In the genomic region with DNA sequence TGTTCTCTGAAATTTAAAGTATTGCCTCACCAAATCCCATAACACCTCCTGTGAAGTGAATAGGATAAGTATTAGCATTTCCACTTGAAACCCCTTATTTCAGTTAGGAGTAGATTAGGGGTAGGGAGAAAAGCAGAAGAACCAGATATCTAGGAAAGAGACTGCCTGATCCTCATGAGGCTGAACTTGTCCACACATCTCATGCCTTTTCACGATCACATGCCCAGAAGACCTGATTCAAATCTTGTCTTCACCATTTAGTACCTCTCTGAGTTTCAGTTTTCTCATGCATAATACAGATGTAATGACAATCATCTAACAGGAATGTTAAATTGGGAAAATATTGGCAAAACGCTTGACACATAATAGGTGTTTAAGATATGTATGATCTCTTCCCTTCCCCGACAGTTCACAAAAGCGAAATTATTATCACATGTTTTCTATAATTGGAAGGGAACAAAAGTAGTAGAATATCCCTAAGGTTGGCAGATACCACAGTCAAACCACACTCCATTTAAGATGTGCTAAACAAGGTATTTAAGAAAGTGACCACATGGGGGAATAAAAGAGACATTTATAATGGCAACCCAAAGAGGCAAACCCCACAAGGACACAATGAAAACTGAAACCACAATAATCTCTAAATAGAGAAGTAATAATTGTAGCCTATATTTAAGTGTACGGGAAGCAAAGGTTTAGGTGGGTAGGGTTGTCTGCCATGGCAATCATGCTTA, we compare ENCODE assay signal across 8 cellular contexts. TPM values are rescaled to one million over a fixed set of nuclear protein-coding genes. Genes with fewer than 3 reads are reported as not detected.
A peak's percentile ranks its signal among the peaks of the same experiment; 100 is the strongest.
DNase-seq lines count a peak whose midpoint lies in the region; ATAC-seq and TF ChIP-seq lines count a peak whose summit lies in the region.
"Had no signal": no experiment of that assay in that cellular context is flagged by ENCODE, and none has a peak within 500 bp of the region (broad histone marks: within the 10 kb centered on the region; RNA-seq: fewer than 3 reads in every experiment).

No MANE protein-coding gene starts in this region.

- no peaks in the 10 kb centered on the region for H3K27me3 ChIP-seq in suprapubic skin

- no peak overlapping the region for H3K27ac Mint-ChIP-seq in memory B cell
- H3K27ac Mint-ChIP-seq in type B pancreatic cell: no peak overlapping the region

- H3K36me3 ChIP-seq in suprapubic skin: no peaks in the 10 kb centered on the region

- H3K27me3 Mint-ChIP-seq in memory B cell (peaks cover 2% of the 10 kb centered on the region), type B pancreatic cell (peaks cover 9% of the 10 kb centered on the region)

- TF ChIP-seq CTCF in NB4 (IDR thresholded peaks at IDR 0.05; ENCODE audit: low read depth, low read length) (no peak), suprapubic skin (IDR thresholded peaks at IDR 0.05) (no peak), type B pancreatic cell (conservative IDR thresholded peaks at IDR 0.05) (no peak)

- peak overlapping the region; percentile 16 for H3K4me3 Mint-ChIP-seq in memory B cell
- no peak overlapping the region for H3K4me3 Mint-ChIP-seq in type B pancreatic cell

- no peaks in the 10 kb centered on the region for H3K9me3 Mint-ChIP-seq in memory B cell
- H3K9me3 Mint-ChIP-seq in type B pancreatic cell: no peaks in the 10 kb centered on the region

- WGBS in suprapubic skin: 77% methylated on average over 5 of the region's 5 CpGs

- H3K36me3 Mint-ChIP-seq in memory B cell (no peaks in the 10 kb centered on the region), type B pancreatic cell (no peaks in the 10 kb centered on the region)

- TF ChIP-seq EP300 in suprapubic skin (IDR thresholded peaks at IDR 0.05): no peak

- no peaks in the 10 kb centered on the region for H3K4me1 ChIP-seq in suprapubic skin

- H3K4me3 ChIP-seq in NB4 (ENCODE audit: low read depth, low read length) (no peak overlapping the region), suprapubic skin (no peak overlapping the region)

- no peak overlapping the region for H3K27ac ChIP-seq in suprapubic skin

- no peaks in the 10 kb centered on the region for H3K9me3 ChIP-seq in suprapubic skin

- no peak for TF ChIP-seq POLR2A in NB4 (IDR thresholded peaks at IDR 0.05; ENCODE audit: extremely low read depth, insufficient read length)
- TF ChIP-seq POLR2A in suprapubic skin (IDR thresholded peaks at IDR 0.05): no peak

- DNase-seq in NB4 (ENCODE audit: low read depth) (peak; percentile 85), memory B cell (ENCODE audit: low spot score in 2 of 2) (no peak), suprapubic skin (ENCODE audit: low spot score in 2 of 2) (no peak), DMS153 treated with DMSO at 0.1 percent for 48 hours (lab: John Stamatoyannopoulos, UW; ENCODE audit: unreplicated experiment) (no peak), type B pancreatic cell (ENCODE audit: extremely low spot score, unreplicated experiment) (no peak)
- DNase-seq: stimulated activated CD4-positive, alpha-beta T cell treated with anti-CD3 and anti-CD28 coated beads, Interleukin-4, amount 100 ng/mL, for 4 hours had no signal

- H3K4me1 Mint-ChIP-seq in memory B cell: peaks cover 7% of the 10 kb centered on the region
- H3K4me1 Mint-ChIP-seq in type B pancreatic cell (ENCODE audit: unreplicated experiment): no peaks in the 10 kb centered on the region

- ATAC-seq in GM18907 (IDR thresholded peaks at IDR 0.05; ENCODE audit: unreplicated experiment): peak; percentile 72
- ATAC-seq in HG02642 (IDR thresholded peaks at IDR 0.05; ENCODE audit: poor library complexity, unreplicated experiment): peak; percentile 55
- ATAC-seq in memory B cell (ENCODE audit: low read depth): peak; percentile 69

RNA-seq across cellular contexts. Expression of gene GFI1, which starts 25.2 kb away (rescaled TPM):
- total RNA-seq in suprapubic skin (under 1 TPM in 2 of 4 donors, not detected in 2; 0.36 to 0.48 TPM), type B pancreatic cell (ENCODE audit: low replicate concordance) (0.10 and 0.17 TPM in 2 replicates)
